ENCODE assay signal across 1 cellular context in genomic region chr16:9557266-9557665, GRCh38.
TF ChIP-seq lines count a peak whose summit lies in the region.

No MANE protein-coding gene starts in this region.

TF ChIP-seq in SK-N-SH, 30 proteins besides CTCF, POLR2A, EP300 and RAD21 (continued from another document):
- TF ChIP-seq PBX3 (IDR thresholded peaks at IDR 0.05): no peak
- no peak for TF ChIP-seq TEAD4 (IDR thresholded peaks at IDR 0.05; ENCODE audit: borderline replicate concordance, insufficient read depth)
- no peak for TF ChIP-seq TCF12 (IDR thresholded peaks at IDR 0.05)
- TF ChIP-seq, protein P1, sequence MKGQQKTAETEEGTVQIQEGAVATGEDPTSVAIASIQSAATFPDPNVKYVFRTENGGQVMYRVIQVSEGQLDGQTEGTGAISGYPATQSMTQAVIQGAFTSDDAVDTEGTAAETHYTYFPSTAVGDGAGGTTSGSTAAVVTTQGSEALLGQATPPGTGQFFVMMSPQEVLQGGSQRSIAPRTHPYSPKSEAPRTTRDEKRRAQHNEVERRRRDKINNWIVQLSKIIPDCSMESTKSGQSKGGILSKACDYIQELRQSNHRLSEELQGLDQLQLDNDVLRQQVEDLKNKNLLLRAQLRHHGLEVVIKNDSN (IDR thresholded peaks at IDR 0.05; ENCODE audit: borderline replicate concordance, low read depth): no peak
- TF ChIP-seq MXI1 (IDR thresholded peaks at IDR 0.05; ENCODE audit: low read depth, low read length): no peak
- no peak for TF ChIP-seq RFX5 (IDR thresholded peaks at IDR 0.05; ENCODE audit: low read length)
